ENCODE assay signal across 11 cellular contexts in genomic region chr9:2299156-2299842, GRCh38.
A peak's percentile ranks its signal among the peaks of the same experiment; 100 is the strongest.
DNase-seq lines count a peak whose midpoint lies in the region; ATAC-seq and TF ChIP-seq lines count a peak whose summit lies in the region.
"Had no signal": no experiment of that assay in that cellular context is flagged by ENCODE, and none has a peak within 500 bp of the region (broad histone marks: within the 10 kb centered on the region; RNA-seq: fewer than 3 reads in every experiment).

No MANE protein-coding gene starts in this region.

- in situ Hi-C loops in brain microvascular endothelial cell (cut with HindIII; ENCODE audit: low pct_ligation_motif_present, low sequenced_read_pairs): no loop called here

- H3K27me3 Mint-ChIP-seq in activated T-helper 2 cell treated with anti-CD3 and anti-CD28 coated beads, Interferon-gamma antibody, Interleukin-2, Interleukin-4, amounts not matched to agents 10 μg/mL and 5 μg/mL and 100 μg/mL, durations not matched to agents 14 hours and 24 hours and 36 hours (ENCODE audit: low read depth): no peaks in the 10 kb centered on the region

- no TSS peak for BruUV-seq in PC-3 (replicated peaks; lab: Mats Ljungman, UMichigan)

- DNase-seq in EH (ENCODE audit: low read depth): peak; percentile 13
- DNase-seq in NCI-H2029 treated with DMSO at 0.1 percent for 48 hours (lab: John Stamatoyannopoulos, UW): peak; percentile 73
- peak; percentile 10 for DNase-seq in PC-3
- DNase-seq in mucosa of gallbladder (ENCODE audit: low spot score): peak; percentile 16
- no peak for DNase-seq in brain microvascular endothelial cell
- DNase-seq in activated T-helper 2 cell treated with anti-CD3 and anti-CD28 coated beads, Interferon-gamma antibody, Interleukin-2, Interleukin-4, amounts not matched to agents 10 μg/mL and 5 μg/mL and 100 μg/mL, durations not matched to agents 14 hours and 24 hours and 36 hours (ENCODE audit: low spot score): no peak
- DNase-seq: stimulated activated CD4-positive, alpha-beta T cell treated with anti-CD3 and anti-CD28 coated beads, Interleukin-4, amount 100 ng/mL, for 4 hours; stimulated activated naive CD8-positive, alpha-beta T cell treated with anti-CD3 and anti-CD28 coated beads, Interleukin-15, amount 100 ng/mL, for 72 hours had no signal

- TF ChIP-seq CTCF in PC-3 (conservative IDR thresholded peaks at IDR 0.05; ENCODE audit: low read depth, low read length) (no peak), brain microvascular endothelial cell (IDR thresholded peaks at IDR 0.05; ENCODE audit: low read depth, low read length, missing control alignments) (no peak)

- no peak overlapping the region for H2AFZ ChIP-seq in PC-3 (ENCODE audit: low read length)

- CTCF ChIA-PET in PC-3 (lab: Charles Lee): no interaction called here

- POLR2A ChIA-PET in PC-3 (lab: Charles Lee; ENCODE audit: unreplicated experiment): interaction anchor here (0.6 kb wide), 1 partner anchor 9 kb away, joined by 5 read pairs; no protein-coding TSS in a partner anchor

- peaks cover 4% of the 10 kb centered on the region for H3K9me3 Mint-ChIP-seq in activated T-helper 2 cell treated with anti-CD3 and anti-CD28 coated beads, Interferon-gamma antibody, Interleukin-2, Interleukin-4, amounts not matched to agents 10 μg/mL and 5 μg/mL and 100 μg/mL, durations not matched to agents 14 hours and 24 hours and 36 hours

- H3K4me1 ChIP-seq in PC-3 (ENCODE audit: insufficient read depth, low read length): no peaks in the 10 kb centered on the region

- H3K4me2 ChIP-seq in PC-3 (ENCODE audit: low read length): no peak overlapping the region

- ATAC-seq in PC-3: no peak
- no peak for ATAC-seq in HG02870 (IDR thresholded peaks at IDR 0.05; ENCODE audit: unreplicated experiment)
- ATAC-seq in GM19328 (IDR thresholded peaks at IDR 0.05; ENCODE audit: unreplicated experiment): no peak
- ATAC-seq: stimulated activated naive CD8-positive, alpha-beta T cell treated with anti-CD3 and anti-CD28 coated beads, Interleukin-15, amount 100 ng/mL, for 72 hours had no signal

- no peak overlapping the region for H3K27ac ChIP-seq in PC-3 (ENCODE audit: low read length)
- H3K27ac ChIP-seq in brain microvascular endothelial cell: no peak overlapping the region

- no peaks in the 10 kb centered on the region for H3F3A ChIP-seq in PC-3 (ENCODE audit: low read length, unreplicated experiment)

- H3K9me3 ChIP-seq in PC-3 (ENCODE audit: low read length): no peaks in the 10 kb centered on the region

- no peaks in the 10 kb centered on the region for H3K9me2 ChIP-seq in PC-3 (replicated peaks; ENCODE audit: low read length)

- H4K20me1 ChIP-seq in PC-3 (ENCODE audit: low read length): no peaks in the 10 kb centered on the region

- no peaks in the 10 kb centered on the region for H3K4me1 Mint-ChIP-seq in activated T-helper 2 cell treated with anti-CD3 and anti-CD28 coated beads, Interferon-gamma antibody, Interleukin-2, Interleukin-4, amounts not matched to agents 10 μg/mL and 5 μg/mL and 100 μg/mL, durations not matched to agents 14 hours and 24 hours and 36 hours (ENCODE audit: low read depth)
- H3K4me1 Mint-ChIP-seq: CD14-positive monocyte; stimulated activated naive CD8-positive, alpha-beta T cell treated with anti-CD3 and anti-CD28 coated beads, Interleukin-15, amount 100 ng/mL, for 72 hours had no signal

- H3K4me3 ChIP-seq in PC-3 (ENCODE audit: low read length): no peak overlapping the region
- no peak overlapping the region for H3K4me3 ChIP-seq in brain microvascular endothelial cell (ENCODE audit: low read depth, low read length)

- intact Hi-C loops in PC-3 (cut with micrococcal nuclease): no loop called here
- intact Hi-C loops in activated T-helper 2 cell treated with anti-CD3 and anti-CD28 coated beads, Interferon-gamma antibody, Interleukin-2, Interleukin-4, amounts not matched to agents 10 μg/mL and 5 μg/mL and 100 μg/mL, durations not matched to agents 14 hours and 24 hours and 36 hours (cut with micrococcal nuclease): no loop called here

- H3K36me3 Mint-ChIP-seq in activated T-helper 2 cell treated with anti-CD3 and anti-CD28 coated beads, Interferon-gamma antibody, Interleukin-2, Interleukin-4, amounts not matched to agents 10 μg/mL and 5 μg/mL and 100 μg/mL, durations not matched to agents 14 hours and 24 hours and 36 hours (ENCODE audit: low read depth): no peaks in the 10 kb centered on the region
- H3K36me3 Mint-ChIP-seq: CD14-positive monocyte had no signal

- H3K9ac ChIP-seq in PC-3 (ENCODE audit: low read length): no peak overlapping the region

- no peaks in the 10 kb centered on the region for H3K79me2 ChIP-seq in PC-3 (ENCODE audit: low read length)

- H3K4me3 Mint-ChIP-seq in activated T-helper 2 cell treated with anti-CD3 and anti-CD28 coated beads, Interferon-gamma antibody, Interleukin-2, Interleukin-4, amounts not matched to agents 10 μg/mL and 5 μg/mL and 100 μg/mL, durations not matched to agents 14 hours and 24 hours and 36 hours (ENCODE audit: low read depth): no peak overlapping the region
- H3K4me3 Mint-ChIP-seq: CD14-positive monocyte; stimulated activated naive CD8-positive, alpha-beta T cell treated with anti-CD3 and anti-CD28 coated beads, Interleukin-15, amount 100 ng/mL, for 72 hours had no signal

- no peak overlapping the region for H3K27ac Mint-ChIP-seq in activated T-helper 2 cell treated with anti-CD3 and anti-CD28 coated beads, Interferon-gamma antibody, Interleukin-2, Interleukin-4, amounts not matched to agents 10 μg/mL and 5 μg/mL and 100 μg/mL, durations not matched to agents 14 hours and 24 hours and 36 hours
- H3K27ac Mint-ChIP-seq: CD14-positive monocyte; stimulated activated naive CD8-positive, alpha-beta T cell treated with anti-CD3 and anti-CD28 coated beads, Interleukin-15, amount 100 ng/mL, for 72 hours had no signal

- H3K27me3 ChIP-seq in PC-3 (ENCODE audit: low read length): no peaks in the 10 kb centered on the region
- H3K27me3 ChIP-seq in brain microvascular endothelial cell (replicated peaks): no peaks in the 10 kb centered on the region

- H3K36me3 ChIP-seq in PC-3 (ENCODE audit: low read depth, low read length) (no peaks in the 10 kb centered on the region), brain microvascular endothelial cell (replicated peaks) (no peaks in the 10 kb centered on the region)

Comparison
In these comparisons a context has a peak if more than half of its experiments do, and no peak if none do; other contexts are left out.
1. DNase-seq: peak in EH (single experiment), NCI-H2029 treated with DMSO at 0.1 percent for 48 hours (single experiment), PC-3 (single experiment) and mucosa of gallbladder (single experiment); none in brain microvascular endothelial cell (single experiment) and activated T-helper 2 cell treated with anti-CD3 and anti-CD28 coated beads, Interferon-gamma antibody, Interleukin-2, Interleukin-4, amounts not matched to agents 10 μg/mL and 5 μg/mL and 100 μg/mL, durations not matched to agents 14 hours and 24 hours and 36 hours (single experiment).